ENCODE assay signal across 17 cellular contexts in the genomic region with DNA sequence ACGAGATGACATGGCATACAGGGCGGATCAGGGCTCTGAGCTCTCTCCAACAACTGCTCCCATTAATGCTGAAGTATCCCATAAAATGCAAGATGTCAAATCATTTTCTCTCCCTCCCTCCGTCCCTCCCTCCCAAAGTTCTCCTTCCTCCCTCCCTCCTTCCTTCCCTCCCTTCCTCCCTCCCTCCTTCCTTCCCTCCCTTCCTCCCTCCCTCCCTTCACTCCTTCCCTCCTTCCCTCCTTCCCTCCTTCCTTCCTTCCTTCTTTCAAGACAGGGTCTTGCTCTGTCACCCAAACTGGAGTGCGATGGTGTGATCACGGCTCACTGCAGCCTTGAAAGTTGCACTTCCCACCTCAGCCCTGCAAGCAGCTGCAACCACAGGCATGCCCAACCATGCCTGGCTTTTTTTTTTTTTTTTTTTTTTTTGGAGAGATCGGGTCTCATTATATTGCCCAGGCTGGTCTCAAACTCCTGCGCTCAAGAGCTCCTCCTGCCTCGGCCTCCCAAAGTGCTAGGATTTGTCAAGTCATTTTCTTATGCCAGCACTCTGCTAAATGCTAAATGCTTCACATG. TPM values are rescaled to one million over a fixed set of nuclear protein-coding genes. Genes with fewer than 3 reads are reported as not detected.
DNase-seq lines count a peak whose midpoint lies in the region; ATAC-seq and TF ChIP-seq lines count a peak whose summit lies in the region.
"Had no signal": no experiment of that assay in that cellular context is flagged by ENCODE, and none has a peak within 500 bp of the region (broad histone marks: within the 10 kb centered on the region; RNA-seq: fewer than 3 reads in every experiment).

No MANE protein-coding gene starts in this region.

- no peak overlapping the region for H2AFZ ChIP-seq in mesenchymal stem cell (ENCODE audit: low read depth, low read length)
- H2AFZ ChIP-seq: PC-9 had no signal

- 71% methylated on average over 7 of the region's 8 CpGs for WGBS in mesenchymal stem cell

- H2AK5ac ChIP-seq in mesenchymal stem cell (ENCODE audit: low read length, severe bottlenecking) = peak overlapping the region; percentile 94

- H3K4me1 ChIP-seq in BLaER1 treated with 17β-estradiol and CSF1 and Interleukin-3, amounts not matched to agents 10 nM and 100 nM = peaks cover 78 to 99% (median 95%) of the 10 kb centered on the region in 10 experiments
- peaks cover 24% of the 10 kb centered on the region for H3K4me1 ChIP-seq in mesenchymal stem cell (ENCODE audit: control insufficient read depth, insufficient read depth, low read depth, low read length)
- H3K4me1 ChIP-seq: gastrocnemius medialis had no signal

- no peaks in the 10 kb centered on the region for H3K9me3 ChIP-seq in BLaER1 treated with 17β-estradiol and CSF1 and Interleukin-3, amounts not matched to agents 10 nM and 100 nM (replicated peaks in 1 of 11)
- H3K9me3 ChIP-seq in mesenchymal stem cell (ENCODE audit: control insufficient read depth, low read length) = no peaks in the 10 kb centered on the region
- H3K9me3 ChIP-seq: breast epithelium, gastrocnemius medialis, suprapubic skin had no signal

- H3K4me1 Mint-ChIP-seq in activated B cell treated with CpG ODN at 0.5 μM for 24 hours (peaks cover 47% of the 10 kb centered on the region), mesothelial cell of epicardium (peaks cover 6% of the 10 kb centered on the region)

- H4K8ac ChIP-seq in mesenchymal stem cell (ENCODE audit: low read length) = peak overlapping the region; percentile 24

- peak overlapping the region; percentile 38 for H3K4me3 Mint-ChIP-seq in activated B cell treated with CpG ODN at 0.5 μM for 24 hours
- no peak overlapping the region for H3K4me3 Mint-ChIP-seq in mesothelial cell of epicardium
- H3K4me3 Mint-ChIP-seq: activated CD8-positive, alpha-beta memory T cell treated with anti-CD3 and anti-CD28 coated beads, Interleukin-2, amount 10 ng/mL, durations not matched to agents 7 days and 5 days; HFFc6; WTC11 had no signal

- H4K91ac ChIP-seq in mesenchymal stem cell (ENCODE audit: low read length) = peak overlapping the region; percentile 91

- no peaks in the 10 kb centered on the region for H3K9me3 Mint-ChIP-seq in activated B cell treated with CpG ODN at 0.5 μM for 24 hours
- no peaks in the 10 kb centered on the region for H3K9me3 Mint-ChIP-seq in mesothelial cell of epicardium

- H3K27me3 Mint-ChIP-seq in activated B cell treated with CpG ODN at 0.5 μM for 24 hours = no peaks in the 10 kb centered on the region
- no peaks in the 10 kb centered on the region for H3K27me3 Mint-ChIP-seq in mesothelial cell of epicardium (ENCODE audit: low read depth)

- H3K27me3 ChIP-seq in BLaER1 treated with 17β-estradiol and CSF1 and Interleukin-3, amounts not matched to agents 10 nM and 100 nM = no peaks in the 10 kb centered on the region
- no peaks in the 10 kb centered on the region for H3K27me3 ChIP-seq in mesenchymal stem cell (ENCODE audit: control insufficient read depth in 1 of 2, insufficient read depth in 1 of 2, low read length in 2 of 2)
- H3K27me3 ChIP-seq: breast epithelium, gastrocnemius medialis, suprapubic skin had no signal

- CTCF ChIA-PET in activated B cell treated with CpG ODN at 0.5 μM for 24 hours (lab: Charles Lee) = no interaction called here

- peak overlapping the region in 1 of 2 experiments; percentile 64 for H2BK12ac ChIP-seq in mesenchymal stem cell (ENCODE audit: low read length in 2 of 2)

- H2BK15ac ChIP-seq in mesenchymal stem cell (ENCODE audit: low read depth, poor library complexity, severe bottlenecking) = peak overlapping the region; percentile 74

- POLR2A ChIA-PET in activated B cell treated with CpG ODN at 0.5 μM for 24 hours (lab: Charles Lee) = interaction anchor here (0.6 to 1.6 kb wide), 7 partner anchors 9 to 1718 kb away, joined by 3 to 7 read pairs (median 5); partner anchors contain the start of gene MYH9

- H3K36me3 ChIP-seq in BLaER1 treated with 17β-estradiol and CSF1 and Interleukin-3, amounts not matched to agents 10 nM and 100 nM = no peaks in the 10 kb centered on the region
- no peaks in the 10 kb centered on the region for H3K36me3 ChIP-seq in mesenchymal stem cell (ENCODE audit: control insufficient read depth in 1 of 2, insufficient read depth in 2 of 2, low read depth in 1 of 2, low read length in 2 of 2)
- H3K36me3 ChIP-seq: breast epithelium, gastrocnemius medialis, suprapubic skin had no signal

- H3K4me2 ChIP-seq in BLaER1 treated with 17β-estradiol and CSF1 and Interleukin-3, amounts not matched to agents 10 nM and 100 nM = peak overlapping the region; percentile 56 to 99 (median 76)
- no peak overlapping the region for H3K4me2 ChIP-seq in mesenchymal stem cell (ENCODE audit: low read length, poor library complexity, severe bottlenecking)
- H3K4me2 ChIP-seq: PC-9 had no signal

- peak; percentile 47 for DNase-seq in Jurkat, Clone E6-1 (ENCODE audit: low read depth, low spot score)
- DNase-seq in activated B cell treated with CpG ODN at 0.5 μM for 24 hours (no peak), mesenchymal stem cell (peak; percentile 53), posterior cingulate gyrus (no peak), mesothelial cell of epicardium (ENCODE audit: low spot score in 2 of 2, unreplicated experiment in 2 of 2) (no peak)
- DNase-seq: activated CD8-positive, alpha-beta memory T cell treated with anti-CD3 and anti-CD28 coated beads, Interleukin-2, amount 10 ng/mL, durations not matched to agents 7 days and 5 days; activated naive CD4-positive, alpha-beta T cell treated with Interleukin-2 at 50 U/mL for 16 hours; gastrocnemius medialis; HFFc6; NCI-H510A treated with DMSO at 0.1 percent for 48 hours; PC-9 had no signal

- H3K4me3 ChIP-seq in BLaER1 treated with 17β-estradiol and CSF1 and Interleukin-3, amounts not matched to agents 10 nM and 100 nM = no peak overlapping the region
- H3K4me3 ChIP-seq in Jurkat, Clone E6-1 (ENCODE audit: low read length) = no peak overlapping the region
- no peak overlapping the region for H3K4me3 ChIP-seq in mesenchymal stem cell (ENCODE audit: insufficient read depth in 1 of 2, low read depth in 1 of 2, low read length in 2 of 2)
- H3K4me3 ChIP-seq: breast epithelium, gastrocnemius medialis, PC-9, suprapubic skin had no signal

- peak overlapping the region in 9 of 11 experiments; percentile 44 to 92 (median 76); a peak in 17 of 22 replicates for H3K27ac ChIP-seq in BLaER1 treated with 17β-estradiol and CSF1 and Interleukin-3, amounts not matched to agents 10 nM and 100 nM
- H3K27ac ChIP-seq in mesenchymal stem cell (ENCODE audit: low read length, poor library complexity, severe bottlenecking) = no peak overlapping the region
- H3K27ac ChIP-seq: breast epithelium, gastrocnemius medialis, PC-9, suprapubic skin had no signal

- peak overlapping the region in 1 of 2 experiments; percentile 23 for H3K18ac ChIP-seq in mesenchymal stem cell (ENCODE audit: low read depth in 1 of 2, low read length in 2 of 2)

- TF ChIP-seq CTCF in activated B cell treated with CpG ODN at 0.5 μM for 24 hours (IDR thresholded peaks at IDR 0.05) (no peak), mesothelial cell of epicardium (IDR thresholded peaks at IDR 0.05; ENCODE audit: unreplicated experiment) (no peak)

- intact Hi-C loops in activated B cell treated with CpG ODN at 0.5 μM for 24 hours (cut with micrococcal nuclease) (no loop called here), posterior cingulate gyrus (cut with DNase I) (no loop called here)

- ATAC-seq in activated B cell treated with CpG ODN at 0.5 μM for 24 hours (ENCODE audit: low read depth) (peak; percentile 78), GM18867 (IDR thresholded peaks at IDR 0.05; ENCODE audit: unreplicated experiment) (no peak), HG02798 (IDR thresholded peaks at IDR 0.05; ENCODE audit: poor library complexity, unreplicated experiment) (no peak)
- ATAC-seq: activated CD8-positive, alpha-beta memory T cell treated with anti-CD3 and anti-CD28 coated beads, Interleukin-2, amount 10 ng/mL, durations not matched to agents 7 days and 5 days; gastrocnemius medialis; WTC11 had no signal

- no peaks in the 10 kb centered on the region for H3K79me1 ChIP-seq in mesenchymal stem cell (replicated peaks; ENCODE audit: low read length, poor library complexity, severe bottlenecking)

- no peak overlapping the region for H3K23ac ChIP-seq in mesenchymal stem cell (ENCODE audit: low read length in 2 of 2)

- peak overlapping the region in 1 of 2 experiments; percentile 77 for H3K4ac ChIP-seq in mesenchymal stem cell (ENCODE audit: low read depth in 1 of 2, low read length in 2 of 2)

- no peaks in the 10 kb centered on the region for H4K20me1 ChIP-seq in BLaER1 treated with 17β-estradiol and CSF1 and Interleukin-3, amounts not matched to agents 10 nM and 100 nM

- H3K9ac ChIP-seq in BLaER1 treated with 17β-estradiol and CSF1 and Interleukin-3, amounts not matched to agents 10 nM and 100 nM = peak overlapping the region in 7 of 11 experiments; percentile 10 to 53 (median 24); a peak in 9 of 22 replicates
- no peak overlapping the region for H3K9ac ChIP-seq in mesenchymal stem cell (ENCODE audit: low read length)

- no peak overlapping the region for H3K14ac ChIP-seq in mesenchymal stem cell (ENCODE audit: low read length in 2 of 2)

- peak overlapping the region; percentile 50 for H3K27ac Mint-ChIP-seq in activated B cell treated with CpG ODN at 0.5 μM for 24 hours
- H3K27ac Mint-ChIP-seq in mesothelial cell of epicardium = no peak overlapping the region
- H3K27ac Mint-ChIP-seq: activated CD8-positive, alpha-beta memory T cell treated with anti-CD3 and anti-CD28 coated beads, Interleukin-2, amount 10 ng/mL, durations not matched to agents 7 days and 5 days; WTC11 had no signal

- no peak overlapping the region for H2BK5ac ChIP-seq in mesenchymal stem cell (ENCODE audit: low read depth, low read length, poor library complexity, severe bottlenecking)

- H2BK120ac ChIP-seq in mesenchymal stem cell (ENCODE audit: low read depth, low read length) = no peak overlapping the region

- no peaks in the 10 kb centered on the region for H3K36me3 Mint-ChIP-seq in activated B cell treated with CpG ODN at 0.5 μM for 24 hours (ENCODE audit: low read depth)
- H3K36me3 Mint-ChIP-seq in mesothelial cell of epicardium = no peaks in the 10 kb centered on the region
- H3K36me3 Mint-ChIP-seq: activated CD8-positive, alpha-beta memory T cell treated with anti-CD3 and anti-CD28 coated beads, Interleukin-2, amount 10 ng/mL, durations not matched to agents 7 days and 5 days; WTC11 had no signal

RNA-seq across cellular contexts. Expression of gene TXN2, which starts 38.2 kb away (rescaled TPM):
- 136 TPM for polyA plus RNA-seq in Jurkat, Clone E6-1 (2012; ENCODE audit: insufficient read depth, insufficient read length)
- total RNA-seq in activated B cell treated with CpG ODN at 0.5 μM for 24 hours (59.1 and 71.7 TPM in 2 replicates), mesothelial cell of epicardium (54.9 to 64.1 TPM (median 59.1 TPM) in 3 replicates)
- 66.7 TPM for polyA plus RNA-seq in mesenchymal stem cell (2013, experiment 1 of 2)
- polyA plus RNA-seq in mesenchymal stem cell (2013, experiment 2 of 2) = 65.6 TPM

RNA-seq across cellular contexts. Expression of gene MYH9, which starts 55.5 kb away (rescaled TPM):
- 177 TPM for polyA plus RNA-seq in Jurkat, Clone E6-1 (2012; ENCODE audit: insufficient read depth, insufficient read length)
- total RNA-seq in activated B cell treated with CpG ODN at 0.5 μM for 24 hours = 714 and 755 TPM in 2 replicates
- 369 TPM for polyA plus RNA-seq in mesenchymal stem cell (2013, experiment 1 of 2)
- polyA plus RNA-seq in mesenchymal stem cell (2013, experiment 2 of 2) = 336 TPM
- total RNA-seq in mesothelial cell of epicardium = 321 to 346 TPM (median 341 TPM) in 3 replicates

Comparison
In these comparisons a context has a peak if more than half of its experiments do, and no peak if none do; other contexts are left out.
1. DNase-seq: peak in Jurkat, Clone E6-1 (single experiment) and mesenchymal stem cell (single experiment); none in activated B cell treated with CpG ODN at 0.5 μM for 24 hours (single experiment), posterior cingulate gyrus (0 of 10) and mesothelial cell of epicardium (0 of 2).